26 cellular contexts compared by ENCODE assay signal in genomic region chrX:131057706-131058105, GRCh38. TPM values are rescaled to one million over a fixed set of nuclear protein-coding genes. Genes with fewer than 3 reads are reported as not detected.
A peak's percentile ranks its signal among the peaks of the same experiment; 100 is the strongest.
DNase-seq lines count a peak whose midpoint lies in the region; ATAC-seq and TF ChIP-seq lines count a peak whose summit lies in the region.
"Had no signal": no experiment of that assay in that cellular context is flagged by ENCODE, and none has a peak within 500 bp of the region (broad histone marks: within the 10 kb centered on the region; RNA-seq: fewer than 3 reads in every experiment).

No MANE protein-coding gene starts in this region.

- peak overlapping the region; percentile 53 for H3K4me3 ChIP-seq in HUES48 (ENCODE audit: low read depth, low read length)
- H3K4me3 ChIP-seq in endodermal cell (ENCODE audit: low read length) = no peak overlapping the region
- peak overlapping the region; percentile 54; the same call in 1 of the 2 replicates for H3K4me3 ChIP-seq in iPS-20b (ENCODE audit: low read length)
- H3K4me3 ChIP-seq in CD8-positive, alpha-beta memory T cell (ENCODE audit: low read length) = no peak overlapping the region
- H3K4me3 ChIP-seq: PC-9, SJSA1 had no signal

- H3K9me3 ChIP-seq in HUES48 (ENCODE audit: control insufficient read depth, insufficient read depth, low read length) (no peaks in the 10 kb centered on the region), endodermal cell (ENCODE audit: control insufficient read depth, low read length) (no peaks in the 10 kb centered on the region), iPS-20b (ENCODE audit: insufficient read depth, low read depth, low read length) (no peaks in the 10 kb centered on the region)
- no peaks in the 10 kb centered on the region for H3K9me3 ChIP-seq in CD8-positive, alpha-beta memory T cell (ENCODE audit: low read length)
- H3K9me3 ChIP-seq: Caco-2, HAP-1, SJSA1 had no signal

- H3K9me3 Mint-ChIP-seq in endodermal cell (no peaks in the 10 kb centered on the region), natural killer cell (no peaks in the 10 kb centered on the region)
- no peaks in the 10 kb centered on the region for H3K9me3 Mint-ChIP-seq in CD8-positive, alpha-beta memory T cell
- H3K9me3 Mint-ChIP-seq: HFFc6, IgD-negative memory B cell had no signal

- intact Hi-C loops in natural killer cell (cut with micrococcal nuclease) = no loop called here

- no peak overlapping the region for H3K27ac Mint-ChIP-seq in endodermal cell
- no peak overlapping the region for H3K27ac Mint-ChIP-seq in natural killer cell
- H3K27ac Mint-ChIP-seq in CD8-positive, alpha-beta memory T cell = no peak overlapping the region
- H3K27ac Mint-ChIP-seq: CD4-positive, alpha-beta memory T cell; HFFc6; IgD-negative memory B cell had no signal

- peaks cover 33% of the 10 kb centered on the region for H3K4me1 ChIP-seq in HUES48 (ENCODE audit: control insufficient read depth, insufficient read depth, low read length)
- no peaks in the 10 kb centered on the region for H3K4me1 ChIP-seq in endodermal cell (ENCODE audit: control insufficient read depth, insufficient read depth, low read length)
- H3K4me1 ChIP-seq in iPS-20b (ENCODE audit: insufficient read depth, low read length) = no peaks in the 10 kb centered on the region; the same call in 1 of the 2 replicates
- H3K4me1 ChIP-seq in CD8-positive, alpha-beta memory T cell (ENCODE audit: insufficient read depth, low read length) = no peaks in the 10 kb centered on the region
- H3K4me1 ChIP-seq: Caco-2, HAP-1, SJSA1 had no signal

- ATAC-seq in natural killer cell (no peak), GM18907 (IDR thresholded peaks at IDR 0.05; ENCODE audit: unreplicated experiment) (no peak)

- WGBS in endodermal cell (ENCODE audit: insufficient coverage in 1 of 2, insufficient read length in 1 of 2), 2 experiments = 50% methylated on average over 3 to 9 of the region's 9 CpGs

- H3K4me3 Mint-ChIP-seq in endodermal cell (peak overlapping the region; percentile 56), natural killer cell (no peak overlapping the region)
- H3K4me3 Mint-ChIP-seq in CD8-positive, alpha-beta memory T cell = no peak overlapping the region
- H3K4me3 Mint-ChIP-seq: CD4-positive, alpha-beta memory T cell; HFFc6 had no signal

- H3K27me3 ChIP-seq in HUES48 (ENCODE audit: control insufficient read depth, insufficient read depth, low read length) = peaks cover 71% of the 10 kb centered on the region
- peaks cover 42% of the 10 kb centered on the region for H3K27me3 ChIP-seq in endodermal cell (ENCODE audit: control insufficient read depth, insufficient read depth, low read length, poor library complexity, severe bottlenecking)
- H3K27me3 ChIP-seq in iPS-20b (ENCODE audit: insufficient read depth, low read length) = peaks cover 58% of the 10 kb centered on the region
- H3K27me3 ChIP-seq in CD8-positive, alpha-beta memory T cell (ENCODE audit: insufficient read depth, low read length, poor library complexity, severe bottlenecking) = no peaks in the 10 kb centered on the region
- H3K27me3 ChIP-seq: SJSA1 had no signal

- H3K36me3 ChIP-seq in HUES48 (ENCODE audit: control insufficient read depth, insufficient read depth, low read length) (no peaks in the 10 kb centered on the region), endodermal cell (ENCODE audit: control insufficient read depth, insufficient read depth, low read length) (no peaks in the 10 kb centered on the region), iPS-20b (ENCODE audit: insufficient read depth, low read depth, low read length) (no peaks in the 10 kb centered on the region)
- no peaks in the 10 kb centered on the region for H3K36me3 ChIP-seq in CD8-positive, alpha-beta memory T cell (ENCODE audit: insufficient read depth, low read length)
- H3K36me3 ChIP-seq: HAP-1, SJSA1 had no signal

- CTCF ChIA-PET in CD8-positive, alpha-beta memory T cell (lab: Charles Lee) = no interaction called here

- peaks cover 15% of the 10 kb centered on the region for H3K4me1 Mint-ChIP-seq in endodermal cell
- H3K4me1 Mint-ChIP-seq in natural killer cell = no peaks in the 10 kb centered on the region
- no peaks in the 10 kb centered on the region for H3K4me1 Mint-ChIP-seq in CD8-positive, alpha-beta memory T cell
- H3K4me1 Mint-ChIP-seq: CD4-positive, alpha-beta memory T cell; IgD-negative memory B cell had no signal

- POLR2A ChIA-PET in CD8-positive, alpha-beta memory T cell (lab: Charles Lee) = no interaction called here

- H3K27me3 Mint-ChIP-seq in endodermal cell (ENCODE audit: insufficient read depth) = peaks cover 81% of the 10 kb centered on the region
- peaks cover 9 to 48% of the 10 kb centered on the region in 2 donors for H3K27me3 Mint-ChIP-seq in natural killer cell (ENCODE audit: low read depth in 2 of 2)
- H3K27me3 Mint-ChIP-seq in CD8-positive, alpha-beta memory T cell = peaks cover 27 to 34% of the 10 kb centered on the region in 2 donors

- H3K27ac ChIP-seq in HUES48 (ENCODE audit: low read depth, low read length) = no peak overlapping the region
- no peak overlapping the region for H3K27ac ChIP-seq in endodermal cell (ENCODE audit: low read depth, low read length)
- no peak overlapping the region for H3K27ac ChIP-seq in iPS-20b (ENCODE audit: low read length)
- H3K27ac ChIP-seq in CD8-positive, alpha-beta memory T cell (ENCODE audit: low read depth, low read length) = no peak overlapping the region
- H3K27ac ChIP-seq: KMS-11, PC-9, SJSA1 had no signal

- TF ChIP-seq CTCF in endodermal cell (conservative IDR thresholded peaks at IDR 0.05) (no peak), natural killer cell (IDR thresholded peaks at IDR 0.05) (no peak)

- DNase-seq in endodermal cell = peak; percentile 52
- no peak for DNase-seq in natural killer cell
- DNase-seq in CD8-positive, alpha-beta memory T cell = no peak
- DNase-seq in NCI-H1694 treated with DMSO at 0.1 percent for 48 hours (lab: John Stamatoyannopoulos, UW) = no peak
- DNase-seq: C1 segment of cervical spinal cord; Caco-2; CD4-positive, alpha-beta memory T cell; DMS 273 treated with DMSO at 0.1 percent for 48 hours; DMS79; EL; GF-D8; HFFc6; MM.1S; NCI-H2029 treated with DMSO at 0.1 percent for 48 hours; NCI-H446 treated with DMSO at 0.1 percent for 48 hours; PC-9; Right ventricle myocardium superior; RPMI8226 had no signal

- H3K9ac ChIP-seq in HUES48 (ENCODE audit: low read depth, low read length) = no peak overlapping the region
- H3K9ac ChIP-seq in endodermal cell (ENCODE audit: extremely low read depth, low read length, poor library complexity, severe bottlenecking) = no peak overlapping the region
- no peak overlapping the region for H3K9ac ChIP-seq in iPS-20b (ENCODE audit: low read depth, low read length)
- H3K9ac ChIP-seq: KMS-11 had no signal

- H3K36me3 Mint-ChIP-seq in endodermal cell (ENCODE audit: low read depth) (no peaks in the 10 kb centered on the region), natural killer cell (no peaks in the 10 kb centered on the region)
- H3K36me3 Mint-ChIP-seq in CD8-positive, alpha-beta memory T cell = no peaks in the 10 kb centered on the region
- H3K36me3 Mint-ChIP-seq: CD4-positive, alpha-beta memory T cell; IgD-negative memory B cell had no signal

RNA-seq across cellular contexts. Expression of gene ARHGAP36, which starts 0.4 kb away (rescaled TPM):
- under 1 TPM in 1 of 2 donors, not detected in 1; 0.24 TPM for total RNA-seq in endodermal cell
- polyA plus RNA-seq in endodermal cell (2013, experiment 1 of 2) = not detected
- polyA plus RNA-seq in endodermal cell (2013, experiment 2 of 2) = 0.25 TPM
- not detected for total RNA-seq in natural killer cell
- total RNA-seq in CD8-positive, alpha-beta memory T cell = not detected
- not detected for polyA plus RNA-seq in CD8-positive, alpha-beta memory T cell
- total RNA-seq: A673; Caco-2; CD4-positive, alpha-beta memory T cell; HFFc6; PC-9; Right ventricle myocardium superior; SJSA1 had no signal
- polyA plus RNA-seq: CD4-positive, alpha-beta memory T cell; IgD-negative memory B cell had no signal

Comparison
In these comparisons a context has a peak if more than half of its experiments do, and no peak if none do; other contexts are left out.
1. H3K4me3 ChIP-seq: peak in HUES48 (single experiment) and iPS-20b (single experiment); none in endodermal cell (single experiment) and CD8-positive, alpha-beta memory T cell (single experiment).